1 cellular context compared by ENCODE assay signal in genomic region chr7:153402721-153403541, GRCh38.
TF ChIP-seq lines count a peak whose summit lies in the region.

No MANE protein-coding gene starts in this region.

TF ChIP-seq in K562, 482 proteins besides CTCF, POLR2A, EP300 and RAD21 (continued from another document):
- TF ChIP-seq ZBTB26 (CRISPR knock-in tag; IDR thresholded peaks at IDR 0.05) = peak; percentile 48; the same call in 1 of the 2 replicates
- TF ChIP-seq ZFX (CRISPR knock-in tag; IDR thresholded peaks at IDR 0.05) = no peak
- no peak for TF ChIP-seq HNRNPLL (IDR thresholded peaks at IDR 0.05; ENCODE audit: low read depth, low read length, poor library complexity, severe bottlenecking)
- peak; percentile 63 for TF ChIP-seq POLR2G (IDR thresholded peaks at IDR 0.05; ENCODE audit: low read depth, low read length)
- TF ChIP-seq ZSCAN32 (CRISPR knock-in tag; IDR thresholded peaks at IDR 0.05) = 0 out of 2 replicates have a peak, but pooled peaks have one; percentile 4
- no peak for TF ChIP-seq COPS2 (conservative IDR thresholded peaks at IDR 0.05)
